In genomic region chr9:15641301-15641700, GRCh38 we compare ENCODE assay signal across 24 cellular contexts.
"Had no signal": no experiment of that assay in that cellular context is flagged by ENCODE, and none has a peak within 500 bp of the region (broad histone marks: within the 10 kb centered on the region; RNA-seq: fewer than 3 reads in every experiment).

No MANE protein-coding gene starts in this region.

- H3K27me3 Mint-ChIP-seq: dendritic cell treated with granulocyte-macrophage colony-stimulating factor and Interleukin-4, amounts not matched to agents 40 ng/mL and 50 ng/mL, for 4 days had no signal

- H3K9me3 ChIP-seq: colonic mucosa, esophagus muscularis mucosa, left lung, prostate gland, right atrium auricular region, sigmoid colon, thyroid gland, vagina had no signal

- ATAC-seq: left lung; naive thymus-derived CD4-positive, alpha-beta T cell; stimulated activated effector memory CD8-positive, alpha-beta T cell treated with anti-CD3 and anti-CD28 coated beads, Interleukin-12 subunit alpha, Interleukin-12 subunit beta, amount 100 ng/mL, for 72 hours had no signal

- H3K27ac Mint-ChIP-seq: dendritic cell treated with granulocyte-macrophage colony-stimulating factor and Interleukin-4, amounts not matched to agents 40 ng/mL and 50 ng/mL, for 4 days; endodermal cell; mesothelial cell of epicardium; naive thymus-derived CD4-positive, alpha-beta T cell; nephron; stimulated activated effector memory CD8-positive, alpha-beta T cell treated with anti-CD3 and anti-CD28 coated beads, Interleukin-12 subunit alpha, Interleukin-12 subunit beta, amount 100 ng/mL, for 72 hours had no signal

- DNase-seq: colonic mucosa; effector CD8-positive, alpha-beta T cell; endodermal cell; head of caudate nucleus; kidney; left lung; mesenchymal stem cell; naive thymus-derived CD4-positive, alpha-beta T cell; nucleus accumbens; sigmoid colon; stimulated activated CD4-positive, alpha-beta T cell treated with anti-CD3 and anti-CD28 coated beads, Interleukin-2, amount 100 ng/mL, for 24 hours; stimulated activated CD4-positive, alpha-beta T cell treated with anti-CD3 and anti-CD28 coated beads, Interleukin-4, amount 100 ng/mL, for 24 hours; stimulated activated naive CD4-positive, alpha-beta T cell treated with Interleukin-2 at 50 U/mL for 16 hours; stomach; thyroid gland; trophoblast cell had no signal

- H3K4me1 ChIP-seq: colonic mucosa, esophagus muscularis mucosa, left lung, prostate gland, right atrium auricular region, sigmoid colon, stomach, thyroid gland, vagina had no signal

- H3K4me1 Mint-ChIP-seq: endodermal cell; mesothelial cell of epicardium; naive thymus-derived CD4-positive, alpha-beta T cell; nephron; stimulated activated effector memory CD8-positive, alpha-beta T cell treated with anti-CD3 and anti-CD28 coated beads, Interleukin-12 subunit alpha, Interleukin-12 subunit beta, amount 100 ng/mL, for 72 hours had no signal

- H3K27me3 ChIP-seq: colonic mucosa, esophagus muscularis mucosa, left lung, right atrium auricular region, sigmoid colon, stomach, thyroid gland, vagina had no signal

- H3K4me3 Mint-ChIP-seq: dendritic cell treated with granulocyte-macrophage colony-stimulating factor and Interleukin-4, amounts not matched to agents 40 ng/mL and 50 ng/mL, for 4 days; endodermal cell; mesothelial cell of epicardium; naive thymus-derived CD4-positive, alpha-beta T cell; nephron; stimulated activated effector memory CD8-positive, alpha-beta T cell treated with anti-CD3 and anti-CD28 coated beads, Interleukin-12 subunit alpha, Interleukin-12 subunit beta, amount 100 ng/mL, for 72 hours had no signal

- H3K27ac ChIP-seq: colonic mucosa, esophagus muscularis mucosa, left lung, prostate gland, right atrium auricular region, sigmoid colon, stomach, thyroid gland, vagina had no signal

- FAIRE-seq: kidney had no signal

- H3K4me3 ChIP-seq: colonic mucosa, esophagus muscularis mucosa, left lung, prostate gland, right atrium auricular region, sigmoid colon, stomach, thyroid gland, vagina had no signal

- H3K36me3 Mint-ChIP-seq: stimulated activated effector memory CD8-positive, alpha-beta T cell treated with anti-CD3 and anti-CD28 coated beads, Interleukin-12 subunit alpha, Interleukin-12 subunit beta, amount 100 ng/mL, for 72 hours had no signal

- H3K36me3 ChIP-seq: colonic mucosa, esophagus muscularis mucosa, left lung, prostate gland, right atrium auricular region, sigmoid colon, stomach, thyroid gland, vagina had no signal
